ENCODE assay signal across 1 cellular context in genomic region chr1:188594542-188595235, GRCh38.
TF ChIP-seq lines count a peak whose summit lies in the region.

No MANE protein-coding gene starts in this region.

TF ChIP-seq in SK-N-SH treated with all-trans-retinoic acid at 6 μM for 48 hours, 23 proteins besides CTCF, POLR2A, EP300 and RAD21 (continued from another document):
- no peak for TF ChIP-seq ISL1 (CRISPR knock-in tag; IDR thresholded peaks at IDR 0.05)
- TF ChIP-seq ZNF565 (CRISPR knock-in tag; conservative IDR thresholded peaks at IDR 0.05; ENCODE audit: low read depth), result no peak
- no peak for TF ChIP-seq ZFP3 (CRISPR knock-in tag; IDR thresholded peaks at IDR 0.05)
- TF ChIP-seq, protein P1, sequence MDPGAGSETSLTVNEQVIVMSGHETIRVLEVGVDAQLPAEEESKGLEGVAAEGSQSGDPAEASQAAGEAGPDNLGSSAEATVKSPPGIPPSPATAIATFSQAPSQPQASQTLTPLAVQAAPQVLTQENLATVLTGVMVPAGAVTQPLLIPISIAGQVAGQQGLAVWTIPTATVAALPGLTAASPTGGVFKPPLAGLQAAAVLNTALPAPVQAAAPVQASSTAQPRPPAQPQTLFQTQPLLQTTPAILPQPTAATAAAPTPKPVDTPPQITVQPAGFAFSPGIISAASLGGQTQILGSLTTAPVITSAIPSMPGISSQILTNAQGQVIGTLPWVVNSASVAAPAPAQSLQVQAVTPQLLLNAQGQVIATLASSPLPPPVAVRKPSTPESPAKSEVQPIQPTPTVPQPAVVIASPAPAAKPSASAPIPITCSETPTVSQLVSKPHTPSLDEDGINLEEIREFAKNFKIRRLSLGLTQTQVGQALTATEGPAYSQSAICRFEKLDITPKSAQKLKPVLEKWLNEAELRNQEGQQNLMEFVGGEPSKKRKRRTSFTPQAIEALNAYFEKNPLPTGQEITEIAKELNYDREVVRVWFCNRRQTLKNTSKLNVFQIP (CRISPR knock-in tag; IDR thresholded peaks at IDR 0.05; ENCODE audit: borderline replicate concordance, low read depth), result no peak
